1 cellular context compared by ENCODE assay signal in genomic region chr7:47512481-47513176, GRCh38.
TF ChIP-seq lines count a peak whose summit lies in the region.

No MANE protein-coding gene starts in this region.

TF ChIP-seq in GM23338, 12 proteins besides CTCF, POLR2A, EP300 and RAD21 (continued from another document):
- no peak for TF ChIP-seq ZNF462 (CRISPR knock-in tag; IDR thresholded peaks at IDR 0.05)
- no peak for TF ChIP-seq STAT1 (IDR thresholded peaks at IDR 0.05; ENCODE audit: unreplicated experiment)
- TF ChIP-seq CREB1 (CRISPR knock-in tag; IDR thresholded peaks at IDR 0.05; ENCODE audit: low read depth) = no peak
- no peak for TF ChIP-seq ZNF331 (CRISPR knock-in tag; IDR thresholded peaks at IDR 0.05; ENCODE audit: low read depth)
- no peak for TF ChIP-seq JUNB (IDR thresholded peaks at IDR 0.05; ENCODE audit: unreplicated experiment)
- no peak for TF ChIP-seq NANOG (IDR thresholded peaks at IDR 0.05; ENCODE audit: borderline replicate concordance)
- no peak for TF ChIP-seq POLR2AphosphoS5 (IDR thresholded peaks at IDR 0.05; ENCODE audit: low read depth)
